In genomic region chr10:92291610-92291859, GRCh38 we compare ENCODE assay signal across 8 cellular contexts. TPM values are rescaled to one million over a fixed set of nuclear protein-coding genes. Genes with fewer than 3 reads are reported as not detected.
DNase-seq lines count a peak whose midpoint lies in the region; ATAC-seq, FAIRE-seq and TF ChIP-seq lines count a peak whose summit lies in the region.

No MANE protein-coding gene starts in this region.

- H3K27ac ChIP-seq in heart right ventricle (peak overlapping the region; percentile 87 to 99 (median 96)), kidney (ENCODE audit: low read depth in 2 of 2, low read length in 2 of 2) (peak overlapping the region; percentile 89 to 96), testis (peak overlapping the region; percentile 94 to 98)

- no peaks in the 10 kb centered on the region for H3K9me3 ChIP-seq in heart right ventricle
- H3K9me3 ChIP-seq in kidney (ENCODE audit: control insufficient read depth in 1 of 2, low read length in 2 of 2) = no peaks in the 10 kb centered on the region
- no peaks in the 10 kb centered on the region for H3K9me3 ChIP-seq in testis

- peak overlapping the region; percentile 82 for H3K27ac Mint-ChIP-seq in activated naive CD8-positive, alpha-beta T cell

- intact Hi-C loops in heart right ventricle (cut with DNase I) (loop anchor here in 9 of 10 donors (2.0 to 10.0 kb wide), 11 partner anchors 49 to 207 kb away; no protein-coding TSS in a partner anchor), Right ventricle myocardium inferior (cut with DNase I) (loop anchor here (1.0 to 2.0 kb wide), 4 partner anchors 51 to 203 kb away; no protein-coding TSS in a partner anchor), kidney (cut with DNase I) (loop anchor here (10.0 kb wide), 1 partner anchor 207 kb away; no protein-coding TSS in a partner anchor), testis (cut with DNase I; ENCODE audit: low total_unique reads) (no loop called here)

- no peak for TF ChIP-seq CTCF in heart right ventricle (IDR thresholded peaks at IDR 0.05)
- no peak for TF ChIP-seq CTCF in kidney (IDR thresholded peaks at IDR 0.05; ENCODE audit: borderline replicate concordance, extremely low read depth, insufficient read depth)
- no peak for TF ChIP-seq CTCF in testis (IDR thresholded peaks at IDR 0.05)

- no peaks in the 10 kb centered on the region for H3K9me3 Mint-ChIP-seq in activated naive CD8-positive, alpha-beta T cell (ENCODE audit: low read depth)

- H3K27me3 Mint-ChIP-seq in activated naive CD8-positive, alpha-beta T cell = no peaks in the 10 kb centered on the region

- no peak for TF ChIP-seq POLR2A in testis (IDR thresholded peaks at IDR 0.05)

- FAIRE-seq in kidney (lab: Jason Lieb, UNC) = no peak

- WGBS in heart right ventricle, 2 donors = 0 to 1% methylated on average over 10 of the region's 10 CpGs
- WGBS in testis, 2 donors = 0% methylated on average over 9 to 10 of the region's 10 CpGs

- peak overlapping the region; percentile 84 to 96 for H3K9ac ChIP-seq in kidney (ENCODE audit: low read length in 2 of 2)

- H3K36me3 Mint-ChIP-seq in activated naive CD8-positive, alpha-beta T cell = peaks cover 7% of the 10 kb centered on the region

- H3K4me3 ChIP-seq in heart right ventricle (peak overlapping the region; percentile 79 to 99 (median 98)), kidney (ENCODE audit: low read length in 2 of 2) (peak overlapping the region; percentile 82 to 84), testis (peak overlapping the region; percentile 88 to 98)

- peak overlapping the region; percentile 94 for H3K4me3 Mint-ChIP-seq in activated naive CD8-positive, alpha-beta T cell

- H3K36me3 ChIP-seq in heart right ventricle (peaks cover 0 to 25% (median 8%) of the 10 kb centered on the region in 9 donors), kidney (ENCODE audit: control insufficient read depth in 1 of 2, insufficient read depth in 2 of 2, low read length in 2 of 2) (no peaks in the 10 kb centered on the region), testis (ENCODE audit: low read depth, missing control alignments) (no peaks in the 10 kb centered on the region)

- H3K4me1 ChIP-seq in heart right ventricle (peaks cover 0 to 36% (median 17%) of the 10 kb centered on the region in 9 donors), kidney (ENCODE audit: control insufficient read depth in 1 of 2, insufficient read depth in 1 of 2, low read depth in 1 of 2, low read length in 2 of 2) (peaks cover 0 to 3% of the 10 kb centered on the region in 2 donors), testis (peaks cover 6% of the 10 kb centered on the region)

- H3K27me3 ChIP-seq in heart right ventricle (no peaks in the 10 kb centered on the region), testis (no peaks in the 10 kb centered on the region)

- DNase-seq in heart right ventricle (peak in 1 of 2 donors; percentile 28), Right ventricle myocardium inferior (ENCODE audit: missing footprints) (no peak), kidney (no peak), testis (no peak), CD1c-positive myeloid dendritic cell (ENCODE audit: extremely low spot score) (no peak), DMS 273 (lab: John Stamatoyannopoulos, UW; ENCODE audit: unreplicated experiment) (no peak)

- ATAC-seq in heart right ventricle = peak in 4 of 8 donors; percentile 3 to 8 (median 6)
- ATAC-seq in Right ventricle myocardium inferior = no peak
- no peak for ATAC-seq in HG02870 (IDR thresholded peaks at IDR 0.05; ENCODE audit: unreplicated experiment)

- peaks cover 31% of the 10 kb centered on the region for H3K4me1 Mint-ChIP-seq in activated naive CD8-positive, alpha-beta T cell (ENCODE audit: low read depth)

RNA-seq across cellular contexts. Expression of gene MARCHF5, which starts 0.6 kb away (rescaled TPM):
- total RNA-seq in heart right ventricle (10 to 100 TPM; 25.6 to 40.1 (median 33.9) TPM), Right ventricle myocardium inferior (36.5 TPM), kidney (36.1 TPM), testis (10 to 100 TPM; 17.1 to 23.3 TPM)
- polyA plus RNA-seq in heart right ventricle (10 to 100 TPM; 10.2 to 26.1 TPM), kidney (ENCODE audit: insufficient read depth, low read depth, low replicate concordance) (24.2 TPM), testis (ENCODE audit: insufficient read depth, low read depth, low replicate concordance) (53.9 TPM)

RNA-seq across cellular contexts. Expression of gene CPEB3, which starts 0.7 kb away (rescaled TPM):
- total RNA-seq in heart right ventricle (10 to 100 TPM in 9 of 10 donors, 1 to 10 TPM in 1; 7.2 to 17.6 (median 13.7) TPM), Right ventricle myocardium inferior (14.1 TPM), kidney (7.4 TPM), testis (10 to 100 TPM; 19.4 to 32.4 TPM)
- polyA plus RNA-seq in heart right ventricle (1 to 10 TPM in 1 of 2 donors, under 1 TPM in 1; 0.71 to 4.9 TPM), kidney (ENCODE audit: insufficient read depth, low read depth, low replicate concordance) (2.3 TPM), testis (ENCODE audit: insufficient read depth, low read depth, low replicate concordance) (23.5 TPM)
